32 cellular contexts compared by ENCODE assay signal in genomic region chr7:100830396-100830795, GRCh38. TPM values are rescaled to one million over a fixed set of nuclear protein-coding genes. Genes with fewer than 3 reads are reported as not detected.
A peak's percentile ranks its signal among the peaks of the same experiment; 100 is the strongest.
DNase-seq lines count a peak whose midpoint lies in the region; ATAC-seq, FAIRE-seq and TF ChIP-seq lines count a peak whose summit lies in the region.
"Had no signal": no experiment of that assay in that cellular context is flagged by ENCODE, and none has a peak within 500 bp of the region (broad histone marks: within the 10 kb centered on the region; RNA-seq: fewer than 3 reads in every experiment).

No MANE protein-coding gene starts in this region.

- H3K36me3 Mint-ChIP-seq in astrocyte (ENCODE audit: low read depth, unreplicated experiment) (peaks cover 2% of the 10 kb centered on the region), neural progenitor cell (peaks cover 1% of the 10 kb centered on the region)
- H3K36me3 Mint-ChIP-seq in CD4-positive, alpha-beta T cell (ENCODE audit: low read depth), result no peaks in the 10 kb centered on the region
- H3K36me3 Mint-ChIP-seq: natural killer cell treated with Interleukin-12 subunit alpha and Interleukin-12 subunit beta and Interleukin-15 and Interleukin-18, amount 100 ng/mL, for 72 hours had no signal

- H3K9me3 Mint-ChIP-seq in astrocyte (ENCODE audit: unreplicated experiment), result peaks cover 3% of the 10 kb centered on the region
- no peaks in the 10 kb centered on the region for H3K9me3 Mint-ChIP-seq in neural progenitor cell
- H3K9me3 Mint-ChIP-seq in CD4-positive, alpha-beta T cell, result no peaks in the 10 kb centered on the region
- H3K9me3 Mint-ChIP-seq: activated CD4-positive, alpha-beta memory T cell treated with anti-CD3 and anti-CD28 coated beads, Interleukin-2, amount 10 ng/mL, durations not matched to agents 7 days and 5 days; activated naive CD4-positive, alpha-beta T cell treated with anti-CD3 and anti-CD28 coated beads, Interleukin-2, amount 50 U/mL, for 72 hours; natural killer cell treated with Interleukin-12 subunit alpha and Interleukin-12 subunit beta and Interleukin-15 and Interleukin-18, amount 100 ng/mL, for 72 hours had no signal

- H3K4me3 Mint-ChIP-seq in astrocyte (ENCODE audit: unreplicated experiment) (no peak overlapping the region), neural progenitor cell (peak overlapping the region; percentile 72)
- no peak overlapping the region for H3K4me3 Mint-ChIP-seq in CD4-positive, alpha-beta T cell
- H3K4me3 Mint-ChIP-seq: activated CD4-positive, alpha-beta memory T cell treated with anti-CD3 and anti-CD28 coated beads, Interleukin-2, amount 10 ng/mL, durations not matched to agents 7 days and 5 days; natural killer cell treated with Interleukin-12 subunit alpha and Interleukin-12 subunit beta and Interleukin-15 and Interleukin-18, amount 100 ng/mL, for 72 hours had no signal

- no peak for FAIRE-seq in astrocyte (lab: Jason Lieb, UNC)
- FAIRE-seq: colon, H54, pancreas, TTC549 had no signal

- peaks cover 28% of the 10 kb centered on the region for H3F3A ChIP-seq in neural progenitor cell (ENCODE audit: low read depth)

- H3K4me1 Mint-ChIP-seq in astrocyte (ENCODE audit: low read depth, unreplicated experiment) (peaks cover 7% of the 10 kb centered on the region), neural progenitor cell (peaks cover 18% of the 10 kb centered on the region)
- H3K4me1 Mint-ChIP-seq in CD4-positive, alpha-beta T cell (ENCODE audit: low read depth), result peaks cover 24% of the 10 kb centered on the region

- H3K79me2 ChIP-seq in astrocyte (ENCODE audit: insufficient read depth, low read length) (peaks cover 23% of the 10 kb centered on the region), neural progenitor cell (ENCODE audit: low read depth) (peaks cover 28% of the 10 kb centered on the region)

- TF ChIP-seq CTCF in GM13976 (IDR thresholded peaks at IDR 0.05; ENCODE audit: borderline replicate concordance, control extremely low read depth, extremely low read depth, insufficient read depth, missing control alignments) (no peak), astrocyte (IDR thresholded peaks at IDR 0.05; ENCODE audit: insufficient read depth, low read depth, low read length) (no peak), neural progenitor cell (IDR thresholded peaks at IDR 0.05) (no peak)
- no peak for TF ChIP-seq CTCF in CD4-positive, alpha-beta T cell (IDR thresholded peaks at IDR 0.05)

- peaks cover 7% of the 10 kb centered on the region for H3K4me1 ChIP-seq in astrocyte (ENCODE audit: insufficient read depth, low read length)
- peaks cover 2% of the 10 kb centered on the region for H3K4me1 ChIP-seq in neural progenitor cell

- no peaks in the 10 kb centered on the region for H3K27me3 ChIP-seq in astrocyte (ENCODE audit: insufficient read depth, low read length)
- H3K27me3 ChIP-seq in neural progenitor cell, result no peaks in the 10 kb centered on the region
- H3K27me3 ChIP-seq in CD4-positive, alpha-beta T cell (ENCODE audit: control insufficient read depth, insufficient read depth, low read length), result peaks cover 30% of the 10 kb centered on the region
- H3K27me3 ChIP-seq: BLaER1 treated with 17β-estradiol and CSF1 and Interleukin-3, amounts not matched to agents 10 nM and 100 nM; MG63; pancreas; right atrium auricular region; SJSA1 had no signal

- H3K36me3 ChIP-seq in astrocyte (ENCODE audit: insufficient read depth, low read length), result no peaks in the 10 kb centered on the region
- no peaks in the 10 kb centered on the region for H3K36me3 ChIP-seq in neural progenitor cell
- H3K36me3 ChIP-seq: MG63, pancreas, right atrium auricular region had no signal

- CTCF ChIA-PET in CD4-positive, alpha-beta T cell (lab: Charles Lee), result no interaction called here

- H3K9me3 ChIP-seq in astrocyte (ENCODE audit: insufficient read depth, low read depth, low read length) (no peaks in the 10 kb centered on the region), neural progenitor cell (ENCODE audit: low read depth) (no peaks in the 10 kb centered on the region)
- H3K9me3 ChIP-seq in CD4-positive, alpha-beta T cell (ENCODE audit: control insufficient read depth, low read length), result no peaks in the 10 kb centered on the region
- H3K9me3 ChIP-seq: BLaER1 treated with 17β-estradiol and CSF1 and Interleukin-3, amounts not matched to agents 10 nM and 100 nM; MG63; mucosa of descending colon; pancreas; right atrium auricular region; SJSA1 had no signal

- H3K9ac ChIP-seq in astrocyte (ENCODE audit: low read length), result no peak overlapping the region
- H3K9ac ChIP-seq in neural progenitor cell, result no peak overlapping the region

- POLR2A ChIA-PET in CD4-positive, alpha-beta T cell (lab: Charles Lee), result no interaction called here

- H3K27ac ChIP-seq in astrocyte (ENCODE audit: low read depth, low read length), result no peak overlapping the region
- no peak overlapping the region for H3K27ac ChIP-seq in neural progenitor cell
- no peak overlapping the region for H3K27ac ChIP-seq in CD4-positive, alpha-beta T cell (ENCODE audit: low read depth, low read length)
- H3K27ac ChIP-seq: SJSA1 had no signal

- in situ Hi-C loops in GM13976 (cut with MboI; ENCODE audit: low sequenced_read_pairs, unreplicated experiment) (no loop called here), KBM-7 (cut with MboI; ENCODE audit: low pct_unique_long_range_greater_than_20kb, low sequenced_read_pairs) (no loop called here)

- H3K27ac Mint-ChIP-seq in astrocyte (ENCODE audit: unreplicated experiment) (peak overlapping the region; percentile 20), neural progenitor cell (no peak overlapping the region)
- H3K27ac Mint-ChIP-seq in CD4-positive, alpha-beta T cell, result no peak overlapping the region
- H3K27ac Mint-ChIP-seq: activated CD4-positive, alpha-beta memory T cell treated with anti-CD3 and anti-CD28 coated beads, Interleukin-2, amount 10 ng/mL, durations not matched to agents 7 days and 5 days; activated naive CD4-positive, alpha-beta T cell treated with anti-CD3 and anti-CD28 coated beads, Interleukin-2, amount 50 U/mL, for 72 hours; natural killer cell treated with Interleukin-12 subunit alpha and Interleukin-12 subunit beta and Interleukin-15 and Interleukin-18, amount 100 ng/mL, for 72 hours had no signal

- no peak overlapping the region for H3K4me3 ChIP-seq in astrocyte (ENCODE audit: insufficient read depth, low read depth, low read length)
- H3K4me3 ChIP-seq in neural progenitor cell, result no peak overlapping the region
- H3K4me3 ChIP-seq: BLaER1 treated with 17β-estradiol and CSF1 and Interleukin-3, amounts not matched to agents 10 nM and 100 nM; lung; MG63; mucosa of descending colon; pancreas; right atrium auricular region; SJSA1 had no signal

- H3K4me2 ChIP-seq in astrocyte (ENCODE audit: low read length) (no peak overlapping the region), neural progenitor cell (no peak overlapping the region)

- H3K27me3 Mint-ChIP-seq in astrocyte (ENCODE audit: low read depth, unreplicated experiment) (no peaks in the 10 kb centered on the region), neural progenitor cell (ENCODE audit: insufficient read depth, low read depth) (peaks cover 13% of the 10 kb centered on the region)
- H3K27me3 Mint-ChIP-seq in CD4-positive, alpha-beta T cell, result peaks cover 30% of the 10 kb centered on the region

- DNase-seq in GM13976 (ENCODE audit: low spot score), result peak; percentile 2
- no peak for DNase-seq in astrocyte (ENCODE audit: low read depth)
- no peak for DNase-seq in neural progenitor cell (ENCODE audit: low spot score)
- DNase-seq in KBM-7, result no peak
- no peak for DNase-seq in posterior vena cava (ENCODE audit: low spot score)
- no peak for DNase-seq in CD4-positive, alpha-beta T cell
- DNase-seq: activated CD4-positive, alpha-beta memory T cell treated with anti-CD3 and anti-CD28 coated beads, Interleukin-2, amount 10 ng/mL, durations not matched to agents 7 days and 5 days; activated CD8-positive, alpha-beta memory T cell treated with anti-CD3 and anti-CD28 coated beads, Interleukin-2, amount 50 U/mL, for 48 hours; COR-L47; DMS79 treated with DMSO at 0.1 percent for 48 hours; effector CD8-positive, alpha-beta T cell; erythroblast; GF-D8; head of caudate nucleus; KG1; kidney glomerular epithelial cell; MG63; NCI-H2029 treated with DMSO at 0.1 percent for 48 hours; NCI-H345; stimulated activated CD4-positive, alpha-beta T cell treated with anti-CD3 and anti-CD28 coated beads, Interleukin-2, amount 100 ng/mL, for 48 hours; trophoblast cell had no signal

- no peak overlapping the region for H2AFZ ChIP-seq in astrocyte (ENCODE audit: low read depth, low read length)
- no peak overlapping the region for H2AFZ ChIP-seq in neural progenitor cell (replicated peaks)

- intact Hi-C loops in posterior vena cava (cut with DNase I), result no loop called here
- intact Hi-C loops in CD4-positive, alpha-beta T cell (cut with DNase I, micrococcal nuclease), result loop anchor here in 1 of 2 experiments (10.0 kb wide), 1 partner anchor 1216 kb away; the partner anchor contains the start of gene ZSCAN25

- no peak for ATAC-seq in CD4-positive, alpha-beta T cell (ENCODE audit: poor library complexity)
- ATAC-seq: activated naive CD4-positive, alpha-beta T cell treated with anti-CD3 and anti-CD28 coated beads, Interleukin-2, amount 50 U/mL, for 72 hours; mucosa of descending colon; natural killer cell treated with Interleukin-12 subunit alpha and Interleukin-12 subunit beta and Interleukin-15 and Interleukin-18, amount 100 ng/mL, for 72 hours; pancreas had no signal

- H4K20me1 ChIP-seq in astrocyte (ENCODE audit: insufficient read depth, low read length), result peaks cover 13% of the 10 kb centered on the region
- H4K20me1 ChIP-seq in neural progenitor cell (ENCODE audit: low read depth), result peaks cover 12% of the 10 kb centered on the region

RNA-seq across cellular contexts. Expression of gene EPHB4, which starts 3.1 kb away (rescaled TPM):
- total RNA-seq in astrocyte (62.4 and 73.6 TPM in 2 replicates), neural progenitor cell (ENCODE audit: low replicate concordance) (66.5 and 106 TPM in 2 replicates), posterior vena cava (10 to 100 TPM; 31.4 to 46.6 TPM)
- total RNA-seq in CD4-positive, alpha-beta T cell, result 1 to 10 TPM; 8.4 to 8.9 TPM

RNA-seq across cellular contexts. Expression of gene SLC12A9, which starts 22.1 kb away (rescaled TPM):
- total RNA-seq in astrocyte (26.7 and 30.5 TPM in 2 replicates), neural progenitor cell (ENCODE audit: low replicate concordance) (3.5 and 18.6 TPM in 2 replicates), posterior vena cava (10 to 100 TPM; 15.6 to 22.8 TPM)
- total RNA-seq in CD4-positive, alpha-beta T cell, result 10 to 100 TPM; 26.3 to 28.2 TPM

RNA-seq across cellular contexts. Expression of gene TRIP6, which starts 36.8 kb away (rescaled TPM):
- total RNA-seq in astrocyte (86.9 and 99.9 TPM in 2 replicates), neural progenitor cell (ENCODE audit: low replicate concordance) (14.9 and 49.5 TPM in 2 replicates), posterior vena cava (10 to 100 TPM; 55.7 to 58.7 TPM)
- total RNA-seq in CD4-positive, alpha-beta T cell, result 1 to 10 TPM; 4.3 to 6.1 TPM

RNA-seq across cellular contexts. Expression of gene SRRT, which starts 44.5 kb away (rescaled TPM):
- 112 and 118 TPM in 2 replicates for total RNA-seq in astrocyte
- total RNA-seq in neural progenitor cell (ENCODE audit: low replicate concordance), result 60.4 and 108 TPM in 2 replicates
- total RNA-seq in posterior vena cava, result 10 to 100 TPM; 78.0 to 91.2 TPM
- total RNA-seq in CD4-positive, alpha-beta T cell, result 100 to 1,000 TPM; 355 to 382 TPM

RNA-seq across cellular contexts. Expression of gene UFSP1, which starts 59.1 kb away (rescaled TPM):
- total RNA-seq in astrocyte, result 2.7 and 3.3 TPM in 2 replicates
- total RNA-seq in neural progenitor cell (ENCODE audit: low replicate concordance), result 4.0 TPM in 1 of 2 replicates, not detected in the other
- total RNA-seq in posterior vena cava, result 1 to 10 TPM; 2.7 to 3.3 TPM
- 1 to 10 TPM; 1.1 to 1.5 TPM for total RNA-seq in CD4-positive, alpha-beta T cell
